In genomic region chr4:138162259-138162658, GRCh38 we compare ENCODE assay signal across 17 cellular contexts.
"Had no signal": no experiment of that assay in that cellular context is flagged by ENCODE, and none has a peak within 500 bp of the region (broad histone marks: within the 10 kb centered on the region; RNA-seq: fewer than 3 reads in every experiment).

No MANE protein-coding gene starts in this region.

- ATAC-seq: activated CD4-positive, CD25-positive, alpha-beta regulatory T cell treated with anti-CD3 and anti-CD28 coated beads, Interleukin-2, amount 50 U/mL, for 24 hours; heart left ventricle; left lobe of liver; psoas muscle; sciatic nerve; stimulated activated naive CD8-positive, alpha-beta T cell treated with anti-CD3 and anti-CD28 coated beads, Interleukin-15, Interleukin-2, amounts not matched to agents 100 U/mL and 50 U/mL, for 24 hours had no signal

- H3K27ac ChIP-seq: esophagus muscularis mucosa, heart left ventricle, psoas muscle, upper lobe of left lung had no signal

- H3K4me3 ChIP-seq: esophagus muscularis mucosa, heart left ventricle, psoas muscle, upper lobe of left lung had no signal

- H3K36me3 Mint-ChIP-seq: activated naive CD4-positive, alpha-beta T cell treated with anti-CD3 and anti-CD28 coated beads, Interleukin-2, amount 50 U/mL, for 24 hours; brain; memory B cell had no signal

- H3K36me3 ChIP-seq: esophagus muscularis mucosa, heart left ventricle, upper lobe of left lung had no signal

- H3K4me3 Mint-ChIP-seq: activated naive CD4-positive, alpha-beta T cell treated with anti-CD3 and anti-CD28 coated beads, Interleukin-2, amount 50 U/mL, for 24 hours; brain; memory B cell; nephron had no signal

- H3K27me3 Mint-ChIP-seq: activated naive CD4-positive, alpha-beta T cell treated with anti-CD3 and anti-CD28 coated beads, Interleukin-2, amount 50 U/mL, for 24 hours; memory B cell had no signal

- H3K9me3 ChIP-seq: esophagus muscularis mucosa, heart left ventricle, psoas muscle, upper lobe of left lung had no signal

- H3K27ac Mint-ChIP-seq: activated naive CD4-positive, alpha-beta T cell treated with anti-CD3 and anti-CD28 coated beads, Interleukin-2, amount 50 U/mL, for 24 hours; brain; memory B cell; nephron had no signal

- H3K9me3 Mint-ChIP-seq: brain, memory B cell, nephron had no signal

- H3K27me3 ChIP-seq: esophagus muscularis mucosa, heart left ventricle, upper lobe of left lung had no signal

- H3K4me1 Mint-ChIP-seq: activated naive CD4-positive, alpha-beta T cell treated with anti-CD3 and anti-CD28 coated beads, Interleukin-2, amount 50 U/mL, for 24 hours; brain; memory B cell; nephron had no signal

- H3K4me1 ChIP-seq: esophagus muscularis mucosa, heart left ventricle, psoas muscle, upper lobe of left lung had no signal

- DNase-seq: activated T-cell treated with anti-CD3 and anti-CD28 coated beads, Interleukin-2, amount 50 U/mL, for 1 hour; amygdala; dermis blood vessel endothelial cell; foreskin melanocyte; heart left ventricle; psoas muscle; stimulated activated CD4-positive, alpha-beta T cell treated with anti-CD3 and anti-CD28 coated beads, Interleukin-12 subunit alpha, Interleukin-12 subunit beta, amount 100 ng/mL, for 4 hours; stimulated activated naive CD8-positive, alpha-beta T cell treated with anti-CD3 and anti-CD28 coated beads, Interleukin-15, Interleukin-2, amounts not matched to agents 100 U/mL and 50 U/mL, for 24 hours; upper lobe of left lung had no signal
